26 cellular contexts compared by ENCODE assay signal in the genomic region with DNA sequence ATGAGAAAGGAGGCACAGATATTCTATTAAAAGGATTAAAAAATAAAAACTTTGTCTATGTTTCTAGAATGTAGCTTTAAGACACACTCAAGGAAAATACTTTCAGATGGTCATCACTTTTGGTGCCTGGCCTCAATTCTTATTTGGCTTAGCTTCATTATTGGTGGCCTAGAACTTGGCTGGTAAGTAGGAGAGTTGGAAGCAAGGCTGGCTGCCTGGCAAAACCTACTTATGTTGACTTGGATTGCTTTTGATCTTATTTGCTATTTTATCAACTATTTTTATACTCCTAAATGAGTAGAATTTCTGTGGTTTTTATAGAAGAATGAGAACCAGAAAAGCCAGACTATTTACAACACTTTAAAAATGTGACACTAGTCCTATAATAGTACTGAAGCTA.
"Had no signal": no experiment of that assay in that cellular context is flagged by ENCODE, and none has a peak within 500 bp of the region (broad histone marks: within the 10 kb centered on the region; RNA-seq: fewer than 3 reads in every experiment).

No MANE protein-coding gene starts in this region.

- H3K4me3 ChIP-seq: dorsolateral prefrontal cortex, left ventricle myocardium inferior, lower lobe of right lung, pancreas, prostate gland, right lobe of liver, spleen, testis, tibial nerve, upper lobe of right lung, vagina had no signal

- DNase-seq: cortex of kidney; dorsolateral prefrontal cortex; effector CD8-positive, alpha-beta T cell; foreskin keratinocyte; immature natural killer cell; kidney; left cardiac atrium; left ventricle myocardium inferior; lower lobe of right lung; mesenchymal stem cell; midbrain; occipital lobe; pancreas; retina; right lobe of liver; spleen; stimulated activated CD4-positive, alpha-beta T cell treated with anti-CD3 and anti-CD28 coated beads, Interleukin-15, amount 100 ng/mL, for 24 hours; stimulated activated CD4-positive, alpha-beta T cell treated with anti-CD3 and anti-CD28 coated beads, Interleukin-1b, Interleukin-23, amount 100 ng/mL, for 48 hours; stimulated activated CD4-positive, alpha-beta T cell treated with anti-CD3 and anti-CD28 coated beads, Interleukin-4, amount 100 ng/mL, for 24 hours; testis; upper lobe of right lung had no signal

- ATAC-seq: foreskin keratinocyte; left cardiac atrium; lower lobe of right lung; natural killer cell treated with Interleukin-12 subunit alpha and Interleukin-12 subunit beta and Interleukin-15 and Interleukin-18, amount 100 ng/mL, for 72 hours; pancreas; right lobe of liver; stimulated activated memory B cell treated with anti-CD40 and anti-IgM and Interleukin-4, amounts not matched to agents 10 μg/mL and 1 μg/mL and 100 μg/mL, for 72 hours; upper lobe of right lung had no signal
